In the genomic region with DNA sequence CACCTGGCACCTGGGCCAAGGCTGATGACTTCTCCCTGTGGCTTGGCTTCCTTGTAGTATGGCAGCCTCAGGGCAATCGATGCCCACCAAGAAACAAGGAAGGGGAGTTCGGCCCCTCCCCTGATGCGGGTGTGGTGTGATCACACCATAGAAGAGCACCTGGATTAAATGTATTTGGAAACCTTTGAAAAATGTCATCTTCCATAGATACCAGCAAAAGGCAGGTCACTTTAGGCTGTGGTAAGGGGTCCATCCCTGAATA, we compare ENCODE assay signal across 15 cellular contexts.
DNase-seq lines count a peak whose midpoint lies in the region; ATAC-seq and TF ChIP-seq lines count a peak whose summit lies in the region.
"Had no signal": no experiment of that assay in that cellular context is flagged by ENCODE, and none has a peak within 500 bp of the region (broad histone marks: within the 10 kb centered on the region; RNA-seq: fewer than 3 reads in every experiment).

No MANE protein-coding gene starts in this region.

- H3K4me2 ChIP-seq in osteoblast (ENCODE audit: insufficient read depth, low read length), result peak overlapping the region; percentile 8

- no peak overlapping the region for H3K4me3 ChIP-seq in right atrium auricular region
- no peak overlapping the region for H3K4me3 ChIP-seq in esophagus muscularis mucosa
- no peak overlapping the region for H3K4me3 ChIP-seq in osteoblast (ENCODE audit: insufficient read depth, low read length)
- H3K4me3 ChIP-seq in subcutaneous abdominal adipose tissue (ENCODE audit: low read depth in 1 of 5, low read length in 5 of 5), result no peak overlapping the region
- H3K4me3 ChIP-seq: BLaER1 treated with 17β-estradiol and CSF1 and Interleukin-3, amounts not matched to agents 10 nM and 100 nM had no signal

- H3K79me2 ChIP-seq in osteoblast (ENCODE audit: insufficient read depth, low read length), result no peaks in the 10 kb centered on the region

- H3K27ac ChIP-seq in right atrium auricular region, result no peak overlapping the region
- no peak overlapping the region for H3K27ac ChIP-seq in esophagus muscularis mucosa (replicated peaks in 1 of 4)
- peak overlapping the region; percentile 21 for H3K27ac ChIP-seq in osteoblast (ENCODE audit: low read depth, low read length)
- H3K27ac ChIP-seq in subcutaneous abdominal adipose tissue (ENCODE audit: low read depth, low read length), result peak overlapping the region; percentile 39
- H3K27ac ChIP-seq: BLaER1 treated with 17β-estradiol and CSF1 and Interleukin-3, amounts not matched to agents 10 nM and 100 nM had no signal

- no peak for TF ChIP-seq CTCF in right atrium auricular region (IDR thresholded peaks at IDR 0.05)
- TF ChIP-seq CTCF in esophagus muscularis mucosa (IDR thresholded peaks at IDR 0.05), result no peak
- TF ChIP-seq CTCF in osteoblast (IDR thresholded peaks at IDR 0.05; ENCODE audit: extremely low read depth, low read depth, low read length), result no peak

- intact Hi-C loops in cardiac septum (cut with DNase I), result no loop called here
- intact Hi-C loops in esophagus muscularis mucosa (cut with DNase I), result no loop called here
- intact Hi-C loops in posterior cingulate gyrus (cut with DNase I), result no loop called here

- H2AFZ ChIP-seq in osteoblast (ENCODE audit: low read length), result no peak overlapping the region

- no peak for TF ChIP-seq POLR2A in esophagus muscularis mucosa (IDR thresholded peaks at IDR 0.05; ENCODE audit: low read depth)

- H4K20me1 ChIP-seq in osteoblast (ENCODE audit: insufficient read depth, low read length), result no peaks in the 10 kb centered on the region
- H4K20me1 ChIP-seq: BLaER1 treated with 17β-estradiol and CSF1 and Interleukin-3, amounts not matched to agents 10 nM and 100 nM had no signal

- no peaks in the 10 kb centered on the region for H3K9me3 ChIP-seq in right atrium auricular region
- no peaks in the 10 kb centered on the region for H3K9me3 ChIP-seq in esophagus muscularis mucosa
- no peaks in the 10 kb centered on the region for H3K9me3 ChIP-seq in osteoblast (ENCODE audit: low read depth, low read length)
- H3K9me3 ChIP-seq in subcutaneous abdominal adipose tissue (ENCODE audit: control insufficient read depth in 5 of 5, low read length in 5 of 5), result no peaks in the 10 kb centered on the region
- H3K9me3 ChIP-seq: BLaER1 treated with 17β-estradiol and CSF1 and Interleukin-3, amounts not matched to agents 10 nM and 100 nM had no signal

- H3K27me3 ChIP-seq in right atrium auricular region (no peaks in the 10 kb centered on the region), esophagus muscularis mucosa (no peaks in the 10 kb centered on the region), osteoblast (ENCODE audit: insufficient read depth, low read length) (peaks cover 2% of the 10 kb centered on the region), subcutaneous abdominal adipose tissue (ENCODE audit: control insufficient read depth in 5 of 5, insufficient read depth in 4 of 5, low read length in 5 of 5) (peaks cover 0 to 11% (median 4%) of the 10 kb centered on the region in 5 donors)
- H3K27me3 ChIP-seq: BLaER1 treated with 17β-estradiol and CSF1 and Interleukin-3, amounts not matched to agents 10 nM and 100 nM had no signal

- H3K9ac ChIP-seq in subcutaneous abdominal adipose tissue (ENCODE audit: low read length in 5 of 5), result no peak overlapping the region
- H3K9ac ChIP-seq: BLaER1 treated with 17β-estradiol and CSF1 and Interleukin-3, amounts not matched to agents 10 nM and 100 nM had no signal

- ATAC-seq in GM21786 (IDR thresholded peaks at IDR 0.05; ENCODE audit: unreplicated experiment), result no peak
- ATAC-seq: CD8-positive, alpha-beta T cell had no signal

- H3K4me1 ChIP-seq in right atrium auricular region (peaks cover 0 to 7% of the 10 kb centered on the region in 2 donors), esophagus muscularis mucosa (peaks cover 0 to 17% (median 10%) of the 10 kb centered on the region in 4 donors), osteoblast (ENCODE audit: insufficient read depth, low read length) (peaks cover 28% of the 10 kb centered on the region), subcutaneous abdominal adipose tissue (ENCODE audit: control insufficient read depth in 5 of 5, insufficient read depth in 5 of 5, low read length in 5 of 5) (peaks cover 10 to 57% (median 32%) of the 10 kb centered on the region in 5 donors)

- WGBS in esophagus muscularis mucosa, result 97% methylated on average over 3 of the region's 3 CpGs

- TF ChIP-seq EP300 in esophagus muscularis mucosa (IDR thresholded peaks at IDR 0.05), result no peak

- DNase-seq in cardiac septum (ENCODE audit: low spot score), result peak; percentile 55
- DNase-seq in right atrium auricular region (ENCODE audit: low spot score), result no peak
- peak; percentile 64 for DNase-seq in esophagus muscularis mucosa (ENCODE audit: extremely low spot score)
- DNase-seq in osteoblast (ENCODE audit: insufficient read length, low spot score, missing footprints), result no peak
- no peak for DNase-seq in posterior cingulate gyrus
- no peak for DNase-seq in stimulated activated CD4-positive, alpha-beta T cell treated with anti-CD3 and anti-CD28 coated beads, Interleukin-4, amount 100 ng/mL, for 24 hours
- DNase-seq: 8988T, Calu3, DMS79 treated with DMSO at 0.1 percent for 48 hours, GF-D8, H9 had no signal

- H3K36me3 ChIP-seq in right atrium auricular region (no peaks in the 10 kb centered on the region), esophagus muscularis mucosa (no peaks in the 10 kb centered on the region), osteoblast (ENCODE audit: insufficient read depth, low read length) (no peaks in the 10 kb centered on the region), subcutaneous abdominal adipose tissue (ENCODE audit: control insufficient read depth in 5 of 5, insufficient read depth in 5 of 5, low read length in 5 of 5) (no peaks in the 10 kb centered on the region)
- H3K36me3 ChIP-seq: BLaER1 treated with 17β-estradiol and CSF1 and Interleukin-3, amounts not matched to agents 10 nM and 100 nM had no signal

Comparison
In these comparisons a context has a peak if more than half of its experiments do, and no peak if none do; other contexts are left out.
1. DNase-seq: peak in cardiac septum (single experiment) and esophagus muscularis mucosa (single experiment); none in right atrium auricular region (single experiment), osteoblast (single experiment), posterior cingulate gyrus (0 of 10) and stimulated activated CD4-positive, alpha-beta T cell treated with anti-CD3 and anti-CD28 coated beads, Interleukin-4, amount 100 ng/mL, for 24 hours (single experiment).
2. H3K27ac ChIP-seq: peak in osteoblast (single experiment) and subcutaneous abdominal adipose tissue (single experiment); none in right atrium auricular region (0 of 2) and esophagus muscularis mucosa (0 of 4).